19 cellular contexts compared by ENCODE assay signal in the genomic region with DNA sequence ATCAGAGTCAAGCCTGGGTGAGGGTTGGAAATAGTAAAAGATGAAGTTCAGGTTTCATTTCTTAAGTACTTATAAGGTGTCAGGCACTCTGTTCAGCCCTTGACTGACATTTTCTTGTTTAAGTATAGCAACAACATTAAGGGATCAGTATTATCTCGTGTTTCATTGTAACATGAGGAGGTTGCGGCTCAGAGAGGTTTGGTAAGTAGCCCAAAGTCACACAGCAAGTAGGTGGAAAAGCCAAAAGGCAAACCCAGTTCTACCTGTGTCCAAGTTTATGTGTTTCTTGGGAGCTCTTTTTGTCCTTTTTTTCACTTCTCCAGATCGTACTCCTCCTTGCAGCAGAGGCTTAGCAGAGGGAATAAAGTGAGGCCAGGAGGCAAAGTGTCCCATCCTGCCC.
"Had no signal": no experiment of that assay in that cellular context is flagged by ENCODE, and none has a peak within 500 bp of the region (broad histone marks: within the 10 kb centered on the region; RNA-seq: fewer than 3 reads in every experiment).

No MANE protein-coding gene starts in this region.

- DNase-seq: dorsolateral prefrontal cortex; effector CD8-positive, alpha-beta T cell; heart left ventricle; hippocampal formation; left colon; left ventricle myocardium superior; mesendoderm; occipital lobe; pancreas; right cardiac atrium; stimulated activated CD4-positive, alpha-beta T cell treated with anti-CD3 and anti-CD28 coated beads, Interleukin-2, amount 100 ng/mL, for 48 hours; stimulated activated naive CD4-positive, alpha-beta T cell treated with Interleukin-2 at 50 U/mL for 16 hours; upper lobe of left lung; uterus had no signal

- H3K4me3 ChIP-seq: coronary artery, dorsolateral prefrontal cortex, heart left ventricle, lung, pancreas, smooth muscle cell, upper lobe of left lung, uterus had no signal

- H3K36me3 ChIP-seq: heart left ventricle, pancreas, upper lobe of left lung, uterus had no signal

- ATAC-seq: heart left ventricle, left colon, left ventricle myocardium superior, pancreas, right cardiac atrium had no signal

- H3K9me3 ChIP-seq: pancreas, upper lobe of left lung, uterus had no signal

- H3K4me3 Mint-ChIP-seq: nephron had no signal

- H3K4me2 ChIP-seq: smooth muscle cell had no signal

- H3K27me3 Mint-ChIP-seq: progenitor cell of endocrine pancreas had no signal

- H3K27ac Mint-ChIP-seq: nephron, progenitor cell of endocrine pancreas had no signal

- H3K27ac ChIP-seq: coronary artery, dorsolateral prefrontal cortex, heart left ventricle, pancreas, upper lobe of left lung, uterus had no signal

- H3K27me3 ChIP-seq: dorsolateral prefrontal cortex, heart left ventricle, pancreas, upper lobe of left lung, uterus had no signal

- H3K4me1 ChIP-seq: uterus had no signal
